Comparison of ENCODE assay signal across 15 cellular contexts in the genomic region with DNA sequence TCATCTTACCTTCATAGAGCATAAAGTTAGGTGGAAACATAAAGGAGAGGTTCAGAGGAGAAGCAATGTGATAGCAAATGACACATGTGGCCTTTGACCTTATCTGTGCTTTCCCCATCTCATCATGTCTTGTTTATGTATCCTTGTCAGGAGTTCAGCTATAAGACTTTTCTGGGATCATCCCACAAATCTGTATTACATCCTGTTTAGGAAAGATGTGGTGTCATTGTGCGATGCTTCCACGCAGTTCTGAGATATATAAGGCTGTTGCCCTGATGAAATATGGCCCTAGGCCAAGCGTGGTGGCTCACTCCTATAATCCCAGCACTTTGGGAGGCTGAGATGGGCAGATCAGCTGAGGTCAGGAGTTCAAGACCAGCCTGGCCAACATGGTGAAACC.
"Had no signal": no experiment of that assay in that cellular context is flagged by ENCODE, and none has a peak within 500 bp of the region (broad histone marks: within the 10 kb centered on the region; RNA-seq: fewer than 3 reads in every experiment).

No MANE protein-coding gene starts in this region.

- H3K9me3 Mint-ChIP-seq: naive thymus-derived CD4-positive, alpha-beta T cell; stimulated activated effector memory CD8-positive, alpha-beta T cell treated with anti-CD3 and anti-CD28 coated beads, Interleukin-12 subunit alpha, Interleukin-12 subunit beta, amount 100 ng/mL, for 72 hours; type B pancreatic cell had no signal

- H3K36me3 ChIP-seq: gastroesophageal sphincter, prostate gland, right lobe of liver, suprapubic skin, thyroid gland had no signal

- H3K27ac Mint-ChIP-seq: naive thymus-derived CD4-positive, alpha-beta T cell; nephron progenitor cell; stimulated activated effector memory CD8-positive, alpha-beta T cell treated with anti-CD3 and anti-CD28 coated beads, Interleukin-12 subunit alpha, Interleukin-12 subunit beta, amount 100 ng/mL, for 72 hours; type B pancreatic cell had no signal

- H3K27ac ChIP-seq: gastroesophageal sphincter, parathyroid adenoma, prostate gland, right lobe of liver, suprapubic skin, thyroid gland had no signal

- H3K27me3 ChIP-seq: gastroesophageal sphincter, right lobe of liver, suprapubic skin, thyroid gland had no signal

- H3K36me3 Mint-ChIP-seq: stimulated activated effector memory CD8-positive, alpha-beta T cell treated with anti-CD3 and anti-CD28 coated beads, Interleukin-12 subunit alpha, Interleukin-12 subunit beta, amount 100 ng/mL, for 72 hours; type B pancreatic cell had no signal

- H3K4me3 Mint-ChIP-seq: naive thymus-derived CD4-positive, alpha-beta T cell; nephron progenitor cell; stimulated activated effector memory CD8-positive, alpha-beta T cell treated with anti-CD3 and anti-CD28 coated beads, Interleukin-12 subunit alpha, Interleukin-12 subunit beta, amount 100 ng/mL, for 72 hours; type B pancreatic cell had no signal

- DNase-seq: effector memory CD4-positive, alpha-beta T cell; naive thymus-derived CD4-positive, alpha-beta T cell; nephron progenitor cell; right lobe of liver; stimulated activated CD4-positive, alpha-beta T cell treated with anti-CD3 and anti-CD28 coated beads, Interleukin-4, amount 100 ng/mL, for 1 hour; stimulated activated CD8-positive, alpha-beta memory T cell treated with anti-CD3 and anti-CD28 coated beads, Interleukin-4, amount 100 ng/mL, for 48 hours; stimulated activated naive CD8-positive, alpha-beta T cell treated with anti-CD3 and anti-CD28 coated beads, Interleukin-15, Interleukin-2, amounts not matched to agents 100 U/mL and 50 U/mL, for 24 hours; thyroid gland had no signal

- H3K9ac ChIP-seq: parathyroid adenoma had no signal

- H3K4me1 ChIP-seq: gastroesophageal sphincter, prostate gland had no signal

- ATAC-seq: esophagus mucosa; gastroesophageal sphincter; naive thymus-derived CD4-positive, alpha-beta T cell; right lobe of liver; stimulated activated effector memory CD8-positive, alpha-beta T cell treated with anti-CD3 and anti-CD28 coated beads, Interleukin-12 subunit alpha, Interleukin-12 subunit beta, amount 100 ng/mL, for 72 hours had no signal

- H2AFZ ChIP-seq: parathyroid adenoma had no signal

- H3K27me3 Mint-ChIP-seq: naive thymus-derived CD4-positive, alpha-beta T cell; type B pancreatic cell had no signal

- H3K9me3 ChIP-seq: gastroesophageal sphincter, prostate gland, right lobe of liver, suprapubic skin, thyroid gland had no signal

- H3K4me3 ChIP-seq: gastroesophageal sphincter, prostate gland, right lobe of liver, suprapubic skin, thyroid gland had no signal
